Comparison of ENCODE assay signal across 11 cellular contexts in the genomic region with DNA sequence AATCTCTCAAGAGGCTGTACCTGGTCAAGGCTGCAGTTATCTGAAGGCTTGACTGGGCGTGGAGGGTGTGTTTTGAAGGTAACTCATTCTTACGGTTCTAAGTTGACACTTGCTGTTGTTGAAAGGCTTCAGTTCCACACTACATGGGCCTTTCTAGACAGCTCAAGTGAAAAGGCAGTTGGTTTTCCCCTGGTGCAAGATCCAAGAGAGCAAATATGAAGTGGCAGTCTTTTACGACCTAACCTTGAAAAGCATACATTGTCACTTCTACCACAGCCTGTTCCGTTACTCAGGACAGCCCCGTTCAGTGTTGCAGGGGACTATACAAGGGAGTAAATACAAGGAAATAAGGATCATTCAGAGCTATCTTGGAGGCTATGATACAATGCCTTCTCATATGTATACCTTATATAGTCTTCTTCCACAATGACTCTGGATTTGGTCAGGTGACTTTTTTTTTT. TPM values are rescaled to one million over a fixed set of nuclear protein-coding genes. Genes with fewer than 3 reads are reported as not detected.
A peak's percentile ranks its signal among the peaks of the same experiment; 100 is the strongest.
DNase-seq lines count a peak whose midpoint lies in the region; ATAC-seq and TF ChIP-seq lines count a peak whose summit lies in the region.
"Had no signal": no experiment of that assay in that cellular context is flagged by ENCODE, and none has a peak within 500 bp of the region (broad histone marks: within the 10 kb centered on the region; RNA-seq: fewer than 3 reads in every experiment).

No MANE protein-coding gene starts in this region.

- CTCF ChIA-PET in mammary epithelial cell (lab: Charles Lee; ENCODE audit: low non-redundant PET): no interaction called here

- peak; percentile 5 for DNase-seq in stimulated activated CD4-positive, alpha-beta T cell treated with anti-CD3 and anti-CD28 coated beads, Interleukin-4, amount 100 ng/mL, for 24 hours
- no peak for DNase-seq in stimulated activated CD4-positive, alpha-beta T cell treated with anti-CD3 and anti-CD28 coated beads, Interleukin-4, amount 100 ng/mL, for 4 hours
- peak; percentile 6 for DNase-seq in LNCaP clone FGC (ENCODE audit: low read depth)
- no peak for DNase-seq in SIG-M5 (lab: John Stamatoyannopoulos, UW)
- DNase-seq in mammary epithelial cell: no peak
- no peak for DNase-seq in Ammon's horn (ENCODE audit: low spot score)
- no peak for DNase-seq in NOMO-1 treated with DMSO at 0.1 percent for 48 hours (lab: John Stamatoyannopoulos, UW; ENCODE audit: unreplicated experiment)
- DNase-seq: erythroblast, NCI-H146 had no signal

- H3K4me3 ChIP-seq in LNCaP clone FGC (ENCODE audit: low read depth, low read length) (no peak overlapping the region), mammary epithelial cell (replicated peaks in 1 of 3; ENCODE audit: insufficient read depth in 1 of 3, low read depth in 2 of 3, low read length in 3 of 3) (no peak overlapping the region)
- H3K4me3 ChIP-seq: BLaER1 treated with 17β-estradiol and CSF1 and Interleukin-3, amounts not matched to agents 10 nM and 100 nM had no signal

- H3K36me3 ChIP-seq in mammary epithelial cell (ENCODE audit: insufficient read depth, low read length): peaks cover 10% of the 10 kb centered on the region

- ATAC-seq in esophagus mucosa: peak; percentile 62

- TF ChIP-seq CTCF in LNCaP clone FGC (IDR thresholded peaks at IDR 0.05; ENCODE audit: control insufficient read depth, extremely low read depth, insufficient read depth) (no peak), mammary epithelial cell (conservative IDR thresholded peaks at IDR 0.05 in 1 of 2, IDR thresholded peaks at IDR 0.05 in 1 of 2; ENCODE audit: extremely low read depth in 1 of 2, insufficient read depth in 1 of 2, low read depth in 1 of 2, low read length in 2 of 2) (no peak)

- H4K20me1 ChIP-seq in mammary epithelial cell (ENCODE audit: insufficient read depth, low read length): no peaks in the 10 kb centered on the region

- no peaks in the 10 kb centered on the region for H3K27me3 ChIP-seq in mammary epithelial cell (ENCODE audit: insufficient read depth, low read length)
- H3K27me3 ChIP-seq: BLaER1 treated with 17β-estradiol and CSF1 and Interleukin-3, amounts not matched to agents 10 nM and 100 nM had no signal

- dilution Hi-C loops in mammary epithelial cell (cut with HindIII; ENCODE audit: low sequenced_read_pairs): no loop called here

- H3K4me2 ChIP-seq in mammary epithelial cell (ENCODE audit: insufficient read depth, low read depth, low read length): no peak overlapping the region

- H3K9me3 ChIP-seq in mammary epithelial cell (replicated peaks; ENCODE audit: insufficient read depth, low read length): no peaks in the 10 kb centered on the region
- H3K9me3 ChIP-seq: BLaER1 treated with 17β-estradiol and CSF1 and Interleukin-3, amounts not matched to agents 10 nM and 100 nM had no signal

- BruUV-seq in mammary epithelial cell (replicated peaks; lab: Mats Ljungman, UMichigan): no TSS peak

- H2AFZ ChIP-seq in mammary epithelial cell (ENCODE audit: low read depth, low read length): no peak overlapping the region

- H3K27ac ChIP-seq in mammary epithelial cell (ENCODE audit: insufficient read depth, low read depth, low read length): no peak overlapping the region
- H3K27ac ChIP-seq: BLaER1 treated with 17β-estradiol and CSF1 and Interleukin-3, amounts not matched to agents 10 nM and 100 nM had no signal

- 96% methylated on average over 4 of the region's 5 CpGs for WGBS in mammary epithelial cell (ENCODE audit: low coverage, missing lambda C conversion rate)

- H3K79me2 ChIP-seq in mammary epithelial cell (ENCODE audit: insufficient read depth, low read length): peaks cover 81% of the 10 kb centered on the region

- H3K9ac ChIP-seq in mammary epithelial cell (ENCODE audit: insufficient read depth, low read length): no peak overlapping the region
- H3K9ac ChIP-seq: BLaER1 treated with 17β-estradiol and CSF1 and Interleukin-3, amounts not matched to agents 10 nM and 100 nM had no signal

- intact Hi-C loops in mammary epithelial cell (cut with micrococcal nuclease): no loop called here

- in situ Hi-C loops in mammary epithelial cell (cut with MboI; ENCODE audit: low sequenced_read_pairs in 2 of 2): no loop called here

- H3K4me1 ChIP-seq in mammary epithelial cell (ENCODE audit: insufficient read depth, low read length): peaks cover 15% of the 10 kb centered on the region

RNA-seq across cellular contexts. Expression of gene PDS5A, which starts 46.2 kb away (rescaled TPM):
- 49.7 TPM for total RNA-seq in esophagus mucosa
- 10 to 100 TPM; 72.2 to 78.5 TPM for total RNA-seq in mammary epithelial cell
- polyA plus RNA-seq in mammary epithelial cell: 31.8 TPM
- polyA minus RNA-seq in mammary epithelial cell: 170 TPM

Comparison
In these comparisons a context has a peak if more than half of its experiments do, and no peak if none do; other contexts are left out.
1. DNase-seq: peak in stimulated activated CD4-positive, alpha-beta T cell treated with anti-CD3 and anti-CD28 coated beads, Interleukin-4, amount 100 ng/mL, for 24 hours (single experiment) and LNCaP clone FGC (single experiment); none in stimulated activated CD4-positive, alpha-beta T cell treated with anti-CD3 and anti-CD28 coated beads, Interleukin-4, amount 100 ng/mL, for 4 hours (0 of 2), SIG-M5 (single experiment), mammary epithelial cell (single experiment), Ammon's horn (single experiment) and NOMO-1 treated with DMSO at 0.1 percent for 48 hours (single experiment).